ENCODE assay signal across 1 cellular context in the genomic region with DNA sequence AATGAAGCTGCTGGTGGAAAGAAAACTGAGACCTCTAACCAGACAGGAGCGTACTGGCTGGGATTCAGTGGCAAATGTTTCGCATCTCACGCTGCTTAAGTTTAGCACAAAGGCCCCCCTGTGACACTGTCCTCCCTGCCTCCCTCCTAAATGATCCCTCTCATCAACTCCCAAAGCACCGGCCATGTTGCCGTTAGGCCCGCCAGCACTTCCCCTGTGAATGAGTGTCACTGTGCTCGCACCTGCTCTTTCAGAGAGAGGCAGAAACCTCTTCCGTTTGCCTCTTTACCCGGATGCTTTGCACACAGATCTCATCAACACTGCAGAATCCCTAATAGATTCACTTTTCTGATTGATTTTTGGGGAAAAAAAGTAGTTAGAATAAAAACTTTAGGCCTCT.
TF ChIP-seq lines count a peak whose summit lies in the region.

No MANE protein-coding gene starts in this region.

TF ChIP-seq in HepG2, 621 proteins besides CTCF, POLR2A, EP300 and RAD21:
- TF ChIP-seq ONECUT2 (CRISPR knock-in tag; IDR thresholded peaks at IDR 0.05) (no peak), MXD4 (CRISPR knock-in tag; IDR thresholded peaks at IDR 0.05) (no peak), ZSCAN22 (CRISPR knock-in tag; IDR thresholded peaks at IDR 0.05) (no peak), ZBTB25 (CRISPR knock-in tag; IDR thresholded peaks at IDR 0.05) (no peak)
